8 cellular contexts compared by ENCODE assay signal in the genomic region with DNA sequence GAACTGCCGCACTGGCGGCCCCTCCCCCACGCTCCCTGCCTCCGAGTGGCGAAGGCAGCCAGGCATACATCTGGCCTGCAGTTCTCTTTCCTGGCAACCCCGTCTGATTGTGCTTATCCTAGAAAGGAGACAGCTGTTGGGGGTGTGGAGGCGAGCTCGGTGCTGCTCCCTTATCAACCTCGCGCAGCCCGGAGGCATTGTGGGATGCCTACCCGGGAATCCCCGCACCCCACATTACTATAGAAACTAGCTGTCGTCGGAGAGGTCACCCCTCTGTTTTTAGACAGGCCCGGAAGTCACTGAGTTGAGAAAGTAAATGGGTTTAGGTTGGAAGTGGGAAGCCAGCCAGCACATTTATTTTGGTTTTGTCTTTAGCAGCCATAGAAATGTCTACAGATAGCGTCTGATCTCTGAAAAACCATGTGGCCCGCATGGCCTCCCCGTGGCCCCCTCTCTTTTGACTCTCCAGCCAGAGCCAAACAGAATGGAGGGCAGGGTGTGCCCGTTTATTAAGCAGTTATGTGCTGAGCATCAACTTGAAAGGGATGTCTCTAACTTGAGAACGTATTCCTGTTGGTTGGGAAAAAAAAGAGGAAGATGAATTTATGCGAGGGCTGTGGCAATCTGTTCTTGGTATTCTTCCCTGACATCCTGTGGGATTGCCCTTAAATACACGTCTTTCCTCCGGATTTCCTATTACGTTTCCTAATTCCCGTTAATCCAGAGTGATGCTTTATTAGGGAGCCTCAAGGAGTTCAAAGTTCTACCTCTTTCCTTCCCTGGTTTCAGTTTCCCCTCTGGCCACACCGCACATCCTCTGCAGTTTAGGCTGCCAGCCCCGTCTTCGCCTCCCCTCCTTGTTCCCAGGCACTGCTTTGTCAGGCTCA. TPM values are rescaled to one million over a fixed set of nuclear protein-coding genes. Genes with fewer than 3 reads are reported as not detected.
A peak's percentile ranks its signal among the peaks of the same experiment; 100 is the strongest.
DNase-seq lines count a peak whose midpoint lies in the region; ATAC-seq and TF ChIP-seq lines count a peak whose summit lies in the region.

No MANE protein-coding gene starts in this region.

- no peak for TF ChIP-seq EP300 in suprapubic skin (IDR thresholded peaks at IDR 0.05)

- H3K27me3 Mint-ChIP-seq in activated naive CD8-positive, alpha-beta T cell treated with anti-CD3 and anti-CD28 coated beads, Interleukin-2, amount 10 ng/mL, durations not matched to agents 7 days and 5 days = peaks cover 12% of the 10 kb centered on the region

- POLR2A ChIA-PET in activated naive CD8-positive, alpha-beta T cell treated with anti-CD3 and anti-CD28 coated beads, Interleukin-2, amount 10 ng/mL, durations not matched to agents 7 days and 5 days (lab: Charles Lee) = no interaction called here

- no peaks in the 10 kb centered on the region for H3K9me3 Mint-ChIP-seq in activated naive CD8-positive, alpha-beta T cell treated with anti-CD3 and anti-CD28 coated beads, Interleukin-2, amount 10 ng/mL, durations not matched to agents 7 days and 5 days

- H3K9me3 ChIP-seq in suprapubic skin = no peaks in the 10 kb centered on the region

- H3K27ac Mint-ChIP-seq in activated naive CD8-positive, alpha-beta T cell treated with anti-CD3 and anti-CD28 coated beads, Interleukin-2, amount 10 ng/mL, durations not matched to agents 7 days and 5 days = peak overlapping the region; percentile 59

- TF ChIP-seq POLR2A in suprapubic skin (IDR thresholded peaks at IDR 0.05) = no peak

- peaks cover 63% of the 10 kb centered on the region for H3K27me3 ChIP-seq in suprapubic skin

- H3K4me3 Mint-ChIP-seq in activated naive CD8-positive, alpha-beta T cell treated with anti-CD3 and anti-CD28 coated beads, Interleukin-2, amount 10 ng/mL, durations not matched to agents 7 days and 5 days = peak overlapping the region; percentile 77

- no peak for TF ChIP-seq CTCF in AG10803 (conservative IDR thresholded peaks at IDR 0.05; ENCODE audit: low read length)
- no peak for TF ChIP-seq CTCF in HFF-Myc (IDR thresholded peaks at IDR 0.05; ENCODE audit: low read depth, low read length, missing control alignments)
- TF ChIP-seq CTCF in suprapubic skin (IDR thresholded peaks at IDR 0.05) = no peak

- H3K27ac ChIP-seq in suprapubic skin = peak overlapping the region; percentile 58

- H3K4me1 Mint-ChIP-seq in activated naive CD8-positive, alpha-beta T cell treated with anti-CD3 and anti-CD28 coated beads, Interleukin-2, amount 10 ng/mL, durations not matched to agents 7 days and 5 days = peaks cover 34% of the 10 kb centered on the region

- DNase-seq in AG10803 (ENCODE audit: low read depth) = peak; percentile 96
- DNase-seq in HFF-Myc (ENCODE audit: extremely low read depth, low read depth) = peak; percentile 92
- no peak for DNase-seq in activated naive CD8-positive, alpha-beta T cell treated with anti-CD3 and anti-CD28 coated beads, Interleukin-2, amount 10 ng/mL, durations not matched to agents 7 days and 5 days
- peak in 42 of 51 donors; percentile 10 to 81 (median 50) for DNase-seq in hypothalamus (lab: John Stamatoyannopoulos, UW)
- DNase-seq in suprapubic skin (ENCODE audit: low spot score in 2 of 2) = peak; percentile 82 to 85
- DNase-seq in SHP77 treated with DMSO at 0.1 percent for 48 hours (lab: John Stamatoyannopoulos, UW) = no peak
- no peak for DNase-seq in T-helper 9 cell

- H3K36me3 Mint-ChIP-seq in activated naive CD8-positive, alpha-beta T cell treated with anti-CD3 and anti-CD28 coated beads, Interleukin-2, amount 10 ng/mL, durations not matched to agents 7 days and 5 days = peaks cover 45% of the 10 kb centered on the region

- ATAC-seq in activated naive CD8-positive, alpha-beta T cell treated with anti-CD3 and anti-CD28 coated beads, Interleukin-2, amount 10 ng/mL, durations not matched to agents 7 days and 5 days (ENCODE audit: low read depth) = no peak
- no peak for ATAC-seq in HG03432 (IDR thresholded peaks at IDR 0.05; ENCODE audit: unreplicated experiment)

- no peaks in the 10 kb centered on the region for H3K36me3 ChIP-seq in suprapubic skin

- H3K4me3 ChIP-seq in AG10803 (ENCODE audit: low read length) (peak overlapping the region; percentile 98), HFF-Myc (replicated peaks; ENCODE audit: low read depth, low read length) (peak overlapping the region; percentile 85), suprapubic skin (peak overlapping the region; percentile 27)

- WGBS in suprapubic skin = 21% methylated on average over 28 of the region's 29 CpGs

- peaks cover 58% of the 10 kb centered on the region for H3K4me1 ChIP-seq in suprapubic skin

RNA-seq across cellular contexts. Expression of gene STC2, which starts 3.9 kb away (rescaled TPM):
- total RNA-seq in activated naive CD8-positive, alpha-beta T cell treated with anti-CD3 and anti-CD28 coated beads, Interleukin-2, amount 10 ng/mL, durations not matched to agents 7 days and 5 days = 10 to 100 TPM; 10.9 to 14.7 TPM
- total RNA-seq in suprapubic skin = 1 to 10 TPM in 3 of 4 donors, under 1 TPM in 1; 0.72 to 7.6 (median 5.7) TPM

Comparison
In these comparisons a context has a peak if more than half of its experiments do, and no peak if none do; other contexts are left out.
1. DNase-seq: peak in AG10803 (single experiment), HFF-Myc (single experiment), hypothalamus (42 of 51) and suprapubic skin (2 of 2); none in activated naive CD8-positive, alpha-beta T cell treated with anti-CD3 and anti-CD28 coated beads, Interleukin-2, amount 10 ng/mL, durations not matched to agents 7 days and 5 days (single experiment), SHP77 treated with DMSO at 0.1 percent for 48 hours (single experiment) and T-helper 9 cell (single experiment).
2. H3K4me3 ChIP-seq: peak in every context shown above with its lines; median percentile 98 in AG10803; 85 in HFF-Myc; 27 in suprapubic skin.